In the genomic region with DNA sequence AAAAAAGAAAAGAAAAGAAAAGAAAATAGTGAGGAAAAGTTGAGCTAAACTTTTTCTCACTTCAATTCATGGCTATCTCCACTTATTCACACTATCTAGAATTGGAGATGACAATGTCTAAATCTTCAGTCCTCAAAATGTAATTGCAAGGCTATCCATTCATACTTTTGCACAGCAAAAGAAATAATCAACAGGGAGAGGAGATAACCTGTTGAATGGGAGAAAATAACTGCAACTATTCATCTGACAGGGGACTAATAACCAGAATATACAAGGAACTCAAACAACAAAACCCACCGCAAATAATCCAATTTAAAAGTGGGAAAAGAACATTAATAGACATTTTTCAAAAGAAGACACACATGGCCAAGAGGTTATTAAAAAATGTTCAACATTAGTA, we compare ENCODE assay signal across 30 cellular contexts.
"Had no signal": no experiment of that assay in that cellular context is flagged by ENCODE, and none has a peak within 500 bp of the region (broad histone marks: within the 10 kb centered on the region; RNA-seq: fewer than 3 reads in every experiment).

No MANE protein-coding gene starts in this region.

- H3K4me3 Mint-ChIP-seq: natural killer cell; nephron; neural progenitor cell; stimulated activated memory B cell treated with anti-CD40 and anti-IgM and Interleukin-4, amounts not matched to agents 10 μg/mL and 1 μg/mL and 100 μg/mL, for 72 hours; stimulated activated naive CD8-positive, alpha-beta T cell treated with anti-CD3 and anti-CD28 coated beads, Interleukin-15, amount 100 ng/mL, for 72 hours; type B pancreatic cell had no signal

- H3K4me1 ChIP-seq: parathyroid adenoma, psoas muscle, right lobe of liver, suprapubic skin, testis, tibial artery, upper lobe of right lung, uterus had no signal

- H3K27me3 Mint-ChIP-seq: progenitor cell of endocrine pancreas; stimulated activated memory B cell treated with anti-CD40 and anti-IgM and Interleukin-4, amounts not matched to agents 10 μg/mL and 1 μg/mL and 100 μg/mL, for 72 hours; stimulated activated naive CD8-positive, alpha-beta T cell treated with anti-CD3 and anti-CD28 coated beads, Interleukin-15, amount 100 ng/mL, for 72 hours; type B pancreatic cell had no signal

- H3K4me2 ChIP-seq: neural progenitor cell had no signal

- H3K36me3 ChIP-seq: neural progenitor cell, ovary, right lobe of liver, sigmoid colon, suprapubic skin, tibial artery, transverse colon, upper lobe of right lung, uterus had no signal

- H2AFZ ChIP-seq: neural progenitor cell, parathyroid adenoma had no signal

- H3K9me3 ChIP-seq: ovary, psoas muscle, sigmoid colon, suprapubic skin, testis, tibial artery, transverse colon, upper lobe of right lung, uterus had no signal

- H3K4me3 ChIP-seq: neural progenitor cell, ovary, psoas muscle, right lobe of liver, sigmoid colon, suprapubic skin, testis, tibial artery, transverse colon, upper lobe of right lung, uterus had no signal

- ATAC-seq: natural killer cell; psoas muscle; right cardiac atrium; right lobe of liver; stimulated activated memory B cell treated with anti-CD40 and anti-IgM and Interleukin-4, amounts not matched to agents 10 μg/mL and 1 μg/mL and 100 μg/mL, for 72 hours; stimulated activated naive CD8-positive, alpha-beta T cell treated with anti-CD3 and anti-CD28 coated beads, Interleukin-15, amount 100 ng/mL, for 72 hours; stimulated activated naive CD8-positive, alpha-beta T cell treated with anti-CD3 and anti-CD28 coated beads, Interleukin-15, Interleukin-2, amounts not matched to agents 100 U/mL and 50 U/mL, for 24 hours; upper lobe of right lung had no signal

- H3K9me3 Mint-ChIP-seq: natural killer cell; nephron; neural progenitor cell; stimulated activated memory B cell treated with anti-CD40 and anti-IgM and Interleukin-4, amounts not matched to agents 10 μg/mL and 1 μg/mL and 100 μg/mL, for 72 hours; stimulated activated naive CD8-positive, alpha-beta T cell treated with anti-CD3 and anti-CD28 coated beads, Interleukin-15, amount 100 ng/mL, for 72 hours; type B pancreatic cell had no signal

- H3K4me1 Mint-ChIP-seq: nephron, neural progenitor cell had no signal

- H3K36me3 Mint-ChIP-seq: natural killer cell, neural progenitor cell, type B pancreatic cell had no signal

- H3K27ac ChIP-seq: neural progenitor cell, ovary, parathyroid adenoma, psoas muscle, right lobe of liver, sigmoid colon, suprapubic skin, testis, tibial artery, transverse colon, upper lobe of right lung, uterus had no signal

- H3K27ac Mint-ChIP-seq: natural killer cell; nephron; neural progenitor cell; progenitor cell of endocrine pancreas; stimulated activated memory B cell treated with anti-CD40 and anti-IgM and Interleukin-4, amounts not matched to agents 10 μg/mL and 1 μg/mL and 100 μg/mL, for 72 hours; type B pancreatic cell had no signal

- H3K27me3 ChIP-seq: neural progenitor cell, ovary, right lobe of liver, sigmoid colon, suprapubic skin, testis, tibial artery, transverse colon, upper lobe of right lung, uterus had no signal

- DNase-seq: natural killer cell; occipital lobe; ovary; posterior cingulate gyrus; psoas muscle; right cardiac atrium; right lobe of liver; sigmoid colon; small intestine; stimulated activated CD4-positive, alpha-beta T cell treated with anti-CD3 and anti-CD28 coated beads, Interleukin-15, amount 100 ng/mL, for 24 hours; stimulated activated CD4-positive, alpha-beta T cell treated with anti-CD3 and anti-CD28 coated beads, Interleukin-2, amount 100 ng/mL, for 24 hours; stimulated activated CD4-positive, alpha-beta T cell treated with anti-CD3 and anti-CD28 coated beads, Interleukin-2, amount 100 ng/mL, for 48 hours; stimulated activated CD4-positive, alpha-beta T cell treated with anti-CD3 and anti-CD28 coated beads, Interleukin-4, amount 100 ng/mL, for 24 hours; stimulated activated CD8-positive, alpha-beta memory T cell treated with anti-CD3 and anti-CD28 coated beads, Interleukin-4, amount 100 ng/mL, for 48 hours; stimulated activated naive CD4-positive, alpha-beta T cell; stimulated activated naive CD8-positive, alpha-beta T cell treated with anti-CD3 and anti-CD28 coated beads, Interleukin-15, amount 100 ng/mL, for 72 hours; stimulated activated naive CD8-positive, alpha-beta T cell treated with anti-CD3 and anti-CD28 coated beads, Interleukin-15, Interleukin-2, amounts not matched to agents 100 U/mL and 50 U/mL, for 24 hours; substantia nigra; testis; tibial artery; transverse colon; upper lobe of right lung; uterus had no signal

- H3K9ac ChIP-seq: neural progenitor cell, parathyroid adenoma had no signal
